ENCODE assay signal across 27 cellular contexts in the genomic region with DNA sequence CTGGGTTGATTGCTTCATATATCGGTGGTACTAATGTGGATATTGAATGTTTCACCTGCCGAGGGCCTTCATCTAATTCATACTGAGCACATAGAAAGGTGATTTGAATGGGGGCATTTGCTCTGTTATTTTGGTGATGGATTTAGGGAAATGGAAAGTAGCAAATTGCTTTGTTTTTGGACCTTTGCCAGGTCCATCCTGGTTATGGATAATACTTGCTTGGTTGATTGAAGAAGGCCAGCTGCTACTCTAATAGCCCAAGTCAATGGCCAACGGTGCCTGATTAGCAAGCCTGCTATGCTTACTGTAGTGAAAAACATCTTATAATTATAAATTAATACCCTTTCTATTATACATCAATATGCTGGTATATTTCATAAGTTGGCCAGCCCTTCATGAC.
"Had no signal": no experiment of that assay in that cellular context is flagged by ENCODE, and none has a peak within 500 bp of the region (broad histone marks: within the 10 kb centered on the region; RNA-seq: fewer than 3 reads in every experiment).

No MANE protein-coding gene starts in this region.

- FAIRE-seq: bronchial epithelial cell had no signal

- H3K4me1 ChIP-seq: esophagus muscularis mucosa, foreskin keratinocyte, left lung, lower lobe of right lung, parathyroid adenoma, uterus had no signal

- H3K36me3 ChIP-seq: esophagus muscularis mucosa, heart right ventricle, left lung, lower lobe of right lung, sigmoid colon, uterus, WERI-Rb-1 had no signal

- H3K79me2 ChIP-seq: parathyroid adenoma had no signal

- H3K9ac ChIP-seq: parathyroid adenoma had no signal

- H3K27ac ChIP-seq: esophagus muscularis mucosa, foreskin keratinocyte, heart right ventricle, left lung, lower lobe of right lung, parathyroid adenoma, psoas muscle, sigmoid colon, uterus, WERI-Rb-1 had no signal

- H2AFZ ChIP-seq: parathyroid adenoma had no signal

- ATAC-seq: activated CD4-positive, CD25-positive, alpha-beta regulatory T cell treated with anti-CD3 and anti-CD28 coated beads, Interleukin-2, amount 50 U/mL, for 24 hours; foreskin keratinocyte; heart right ventricle; left lung; lower lobe of right lung; naive thymus-derived CD8-positive, alpha-beta T cell; psoas muscle; stimulated activated effector memory CD8-positive, alpha-beta T cell treated with anti-CD3 and anti-CD28 coated beads, Interleukin-12 subunit alpha, Interleukin-12 subunit beta, amount 100 ng/mL, for 72 hours had no signal

- H3K27me3 ChIP-seq: esophagus muscularis mucosa, foreskin keratinocyte, heart right ventricle, left lung, sigmoid colon, uterus had no signal

- H3K4me3 ChIP-seq: esophagus muscularis mucosa, heart right ventricle, left lung, lower lobe of right lung, psoas muscle, sigmoid colon, uterus had no signal

- DNase-seq: activated CD4-positive, alpha-beta T cell treated with anti-CD3 and anti-CD28 coated beads for 48 hours; activated CD4-positive, alpha-beta T cell treated with anti-CD3 and anti-CD28 coated beads, Interleukin-2, amount 50 U/mL, for 48 hours; activated CD8-positive, alpha-beta memory T cell treated with anti-CD3 and anti-CD28 coated beads for 24 hours; activated effector memory CD4-positive, alpha-beta T cell treated with Interleukin-2 at 50 U/mL for 16 hours; activated naive CD4-positive, alpha-beta T cell treated with Interleukin-2 at 50 U/mL for 16 hours; anterior cingulate cortex; dermis blood vessel endothelial cell; effector CD4-positive, alpha-beta T cell; foreskin keratinocyte; heart right ventricle; left lung; lower lobe of right lung; mesenchymal stem cell; naive thymus-derived CD8-positive, alpha-beta T cell; nucleus accumbens; psoas muscle; sigmoid colon; small intestine; stimulated activated CD4-positive, alpha-beta T cell treated with anti-CD3 and anti-CD28 coated beads, Interleukin-4, amount 100 ng/mL, for 24 hours; substantia nigra; uterus; WERI-Rb-1 had no signal

- H3K9me3 ChIP-seq: esophagus muscularis mucosa, heart right ventricle, left lung, lower lobe of right lung, psoas muscle, sigmoid colon, uterus had no signal
